Comparison of ENCODE assay signal across 8 cellular contexts in the genomic region with DNA sequence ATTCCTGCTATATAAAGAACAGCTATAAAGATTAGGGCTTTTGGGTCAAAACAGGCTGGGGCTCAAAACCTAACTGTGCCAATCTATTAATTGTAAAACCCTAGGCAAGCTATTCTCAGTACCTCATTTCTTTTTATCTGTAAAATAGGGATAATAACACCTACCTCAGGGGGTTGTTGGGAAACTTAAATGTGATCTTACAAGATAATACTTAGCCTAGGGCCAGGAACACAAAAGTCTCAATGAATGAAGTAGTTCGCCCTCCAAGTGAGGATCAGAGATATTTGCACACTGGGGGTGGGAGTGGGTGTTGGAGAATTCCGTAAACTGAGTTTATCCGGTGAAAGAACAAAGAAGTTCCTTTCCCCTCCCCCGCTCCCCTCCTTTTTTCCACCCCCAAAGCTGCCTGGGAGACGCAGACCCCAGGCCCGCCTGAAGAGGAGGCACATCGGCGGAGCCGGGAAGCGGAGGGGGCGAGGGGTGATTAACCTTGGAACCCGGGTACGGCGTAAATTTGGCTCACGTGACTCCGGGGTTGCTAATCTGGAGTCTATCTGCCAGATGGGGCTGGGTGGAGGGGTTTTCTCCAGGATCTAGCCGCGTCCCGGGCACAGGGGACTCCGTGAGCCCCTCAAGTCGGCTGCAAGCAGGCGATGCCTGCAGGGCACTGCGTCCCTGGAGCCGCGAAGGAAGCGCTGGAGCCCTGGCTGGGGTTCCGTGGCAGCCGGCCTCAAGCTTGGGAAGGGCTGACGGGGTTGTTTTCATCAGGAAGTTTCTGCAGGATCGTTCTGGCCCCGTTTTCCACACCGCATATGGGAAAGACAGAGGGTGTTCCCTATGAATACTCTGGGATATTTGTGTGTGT. TPM values are rescaled to one million over a fixed set of nuclear protein-coding genes. Genes with fewer than 3 reads are reported as not detected.
A peak's percentile ranks its signal among the peaks of the same experiment; 100 is the strongest.
DNase-seq lines count a peak whose midpoint lies in the region; ATAC-seq, FAIRE-seq and TF ChIP-seq lines count a peak whose summit lies in the region.

No MANE protein-coding gene starts in this region.

- intact Hi-C loops in activated B cell treated with CpG ODN at 0.5 μM for 24 hours (cut with micrococcal nuclease), result loop anchor here (5.0 kb wide), 2 partner anchors 50 to 95 kb away; no protein-coding TSS in a partner anchor

- H3K4me1 ChIP-seq in HEK293 (ENCODE audit: control insufficient read depth, insufficient read depth, low read length), result peaks cover 8% of the 10 kb centered on the region
- peaks cover 0 to 3% of the 10 kb centered on the region in 2 donors for H3K4me1 ChIP-seq in small intestine (ENCODE audit: control insufficient read depth in 2 of 2, insufficient read depth in 1 of 2, low read depth in 1 of 2, low read length in 1 of 2)

- H3K27me3 Mint-ChIP-seq in activated B cell treated with CpG ODN at 0.5 μM for 24 hours, result peaks cover 11% of the 10 kb centered on the region

- H3K27me3 ChIP-seq in small intestine (ENCODE audit: control insufficient read depth in 2 of 2, insufficient read depth in 2 of 2, low read length in 2 of 2), result no peaks in the 10 kb centered on the region

- WGBS in small intestine, 3 donors, result 3% methylated on average over 31 to 32 of the region's 32 CpGs

- no peaks in the 10 kb centered on the region for H3K9me3 Mint-ChIP-seq in activated B cell treated with CpG ODN at 0.5 μM for 24 hours

- no peaks in the 10 kb centered on the region for H3K36me3 Mint-ChIP-seq in activated B cell treated with CpG ODN at 0.5 μM for 24 hours (ENCODE audit: low read depth)

- POLR2A ChIA-PET in HEK293 (lab: Yijun Ruan, JAX), result no interaction called here
- POLR2A ChIA-PET in activated B cell treated with CpG ODN at 0.5 μM for 24 hours (lab: Charles Lee), result no interaction called here

- no peak overlapping the region for H3K27ac Mint-ChIP-seq in activated B cell treated with CpG ODN at 0.5 μM for 24 hours

- H3K4me3 ChIP-seq in HEK293 (ENCODE audit: low read depth, low read length), result no peak overlapping the region
- peak overlapping the region; percentile 71 for H3K4me3 ChIP-seq in iPS-18c (ENCODE audit: insufficient read depth, low read depth, low read length)
- H3K4me3 ChIP-seq in small intestine (ENCODE audit: low read depth in 1 of 2, low read length in 2 of 2), result peak overlapping the region in 1 of 2 donors; percentile 57

- ATAC-seq in activated B cell treated with CpG ODN at 0.5 μM for 24 hours (ENCODE audit: low read depth), result no peak
- ATAC-seq in HG02763 (IDR thresholded peaks at IDR 0.05; ENCODE audit: unreplicated experiment), result no peak

- H3K9me3 ChIP-seq in HEK293 (ENCODE audit: control insufficient read depth, insufficient read depth, low read depth, low read length) (no peaks in the 10 kb centered on the region), iPS-18c (ENCODE audit: control insufficient read depth, insufficient read depth, low read length) (peaks cover 2% of the 10 kb centered on the region), small intestine (ENCODE audit: control insufficient read depth, low read depth) (no peaks in the 10 kb centered on the region)

- H3K4me3 Mint-ChIP-seq in activated B cell treated with CpG ODN at 0.5 μM for 24 hours, result peak overlapping the region; percentile 78

- peaks cover 24% of the 10 kb centered on the region for H3K4me1 Mint-ChIP-seq in activated B cell treated with CpG ODN at 0.5 μM for 24 hours

- no peaks in the 10 kb centered on the region for H3K36me3 ChIP-seq in HEK293 (ENCODE audit: control insufficient read depth in 2 of 2, insufficient read depth in 1 of 2, low read length in 2 of 2)
- no peaks in the 10 kb centered on the region for H3K36me3 ChIP-seq in small intestine (ENCODE audit: control insufficient read depth in 2 of 2, insufficient read depth in 2 of 2, low read length in 2 of 2)

- no peak for FAIRE-seq in small intestine (lab: Jason Lieb, UNC)

- H3K27ac ChIP-seq in HEK293 (ENCODE audit: extremely low read depth, low read depth, low read length) (no peak overlapping the region; the same call in 1 of the 2 replicates), small intestine (ENCODE audit: low read depth in 1 of 2, low read length in 1 of 2) (no peak overlapping the region)

- DNase-seq in activated B cell treated with CpG ODN at 0.5 μM for 24 hours (no peak), small intestine (peak; percentile 27), HK-2 (ENCODE audit: unreplicated experiment) (no peak), NOMO-1 treated with DMSO at 0.1 percent for 48 hours (lab: John Stamatoyannopoulos, UW; ENCODE audit: unreplicated experiment) (no peak)
- DNase-seq in stimulated activated CD4-positive, alpha-beta T cell treated with anti-CD3 and anti-CD28 coated beads, Interleukin-12 subunit alpha, Interleukin-12 subunit beta, amount 100 ng/mL, for 4 hours, result no peak

- TF ChIP-seq CTCF in HEK293 (tag by site-specific recombination; IDR thresholded peaks at IDR 0.05) (no peak), activated B cell treated with CpG ODN at 0.5 μM for 24 hours (IDR thresholded peaks at IDR 0.05) (no peak)

- CTCF ChIA-PET in HEK293 (lab: Yijun Ruan, JAX) (interaction anchor here (0.5 to 1.8 kb wide), 6 partner anchors 9 to 595 kb away, joined by 3 to 7 read pairs (median 3); no protein-coding TSS in a partner anchor), activated B cell treated with CpG ODN at 0.5 μM for 24 hours (lab: Charles Lee) (no interaction called here)

TF ChIP-seq in HEK293, 187 proteins besides CTCF, POLR2A, EP300 and RAD21 (continues in another document):
- TF ChIP-seq ZNF433 (tag by site-specific recombination; IDR thresholded peaks at IDR 0.05; ENCODE audit: low read depth), result no peak
- no peak for TF ChIP-seq ZNF133 (tag by site-specific recombination; IDR thresholded peaks at IDR 0.05)
- no peak for TF ChIP-seq ZNF175 (tag by site-specific recombination; IDR thresholded peaks at IDR 0.05)
- TF ChIP-seq GLIS1 (tag by site-specific recombination; IDR thresholded peaks at IDR 0.05), result peak; percentile 16; the same call in 1 of the 2 replicates
- TF ChIP-seq ZNF146 (tag by site-specific recombination; IDR thresholded peaks at IDR 0.05), result no peak
- peak; percentile 30 for TF ChIP-seq SP2 (tag by site-specific recombination; IDR thresholded peaks at IDR 0.05)
- 0 out of 2 replicates have a peak, but pooled peaks have one; percentile 30 for TF ChIP-seq ZBTB48 (tag by site-specific recombination; IDR thresholded peaks at IDR 0.05)
- no peak for TF ChIP-seq ZNF2 (tag by site-specific recombination; IDR thresholded peaks at IDR 0.05)
- peak; percentile 94 for TF ChIP-seq ZBTB20 (tag by site-specific recombination; IDR thresholded peaks at IDR 0.05)
- TF ChIP-seq, protein P1, sequence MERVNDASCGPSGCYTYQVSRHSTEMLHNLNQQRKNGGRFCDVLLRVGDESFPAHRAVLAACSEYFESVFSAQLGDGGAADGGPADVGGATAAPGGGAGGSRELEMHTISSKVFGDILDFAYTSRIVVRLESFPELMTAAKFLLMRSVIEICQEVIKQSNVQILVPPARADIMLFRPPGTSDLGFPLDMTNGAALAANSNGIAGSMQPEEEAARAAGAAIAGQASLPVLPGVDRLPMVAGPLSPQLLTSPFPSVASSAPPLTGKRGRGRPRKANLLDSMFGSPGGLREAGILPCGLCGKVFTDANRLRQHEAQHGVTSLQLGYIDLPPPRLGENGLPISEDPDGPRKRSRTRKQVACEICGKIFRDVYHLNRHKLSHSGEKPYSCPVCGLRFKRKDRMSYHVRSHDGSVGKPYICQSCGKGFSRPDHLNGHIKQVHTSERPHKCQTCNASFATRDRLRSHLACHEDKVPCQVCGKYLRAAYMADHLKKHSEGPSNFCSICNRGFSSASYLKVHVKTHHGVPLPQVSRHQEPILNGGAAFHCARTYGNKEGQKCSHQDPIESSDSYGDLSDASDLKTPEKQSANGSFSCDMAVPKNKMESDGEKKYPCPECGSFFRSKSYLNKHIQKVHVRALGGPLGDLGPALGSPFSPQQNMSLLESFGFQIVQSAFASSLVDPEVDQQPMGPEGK (tag by site-specific recombination; IDR thresholded peaks at IDR 0.05), result peak; percentile 18; the same call in 1 of the 2 replicates
- TF ChIP-seq EGR2 (tag by site-specific recombination; IDR thresholded peaks at IDR 0.05; ENCODE audit: low read depth), result peak; percentile 91
- TF ChIP-seq, protein P2, sequence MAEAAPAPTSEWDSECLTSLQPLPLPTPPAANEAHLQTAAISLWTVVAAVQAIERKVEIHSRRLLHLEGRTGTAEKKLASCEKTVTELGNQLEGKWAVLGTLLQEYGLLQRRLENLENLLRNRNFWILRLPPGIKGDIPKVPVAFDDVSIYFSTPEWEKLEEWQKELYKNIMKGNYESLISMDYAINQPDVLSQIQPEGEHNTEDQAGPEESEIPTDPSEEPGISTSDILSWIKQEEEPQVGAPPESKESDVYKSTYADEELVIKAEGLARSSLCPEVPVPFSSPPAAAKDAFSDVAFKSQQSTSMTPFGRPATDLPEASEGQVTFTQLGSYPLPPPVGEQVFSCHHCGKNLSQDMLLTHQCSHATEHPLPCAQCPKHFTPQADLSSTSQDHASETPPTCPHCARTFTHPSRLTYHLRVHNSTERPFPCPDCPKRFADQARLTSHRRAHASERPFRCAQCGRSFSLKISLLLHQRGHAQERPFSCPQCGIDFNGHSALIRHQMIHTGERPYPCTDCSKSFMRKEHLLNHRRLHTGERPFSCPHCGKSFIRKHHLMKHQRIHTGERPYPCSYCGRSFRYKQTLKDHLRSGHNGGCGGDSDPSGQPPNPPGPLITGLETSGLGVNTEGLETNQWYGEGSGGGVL (tag by site-specific recombination; IDR thresholded peaks at IDR 0.05), result peak; percentile 61
- TF ChIP-seq, protein P3, sequence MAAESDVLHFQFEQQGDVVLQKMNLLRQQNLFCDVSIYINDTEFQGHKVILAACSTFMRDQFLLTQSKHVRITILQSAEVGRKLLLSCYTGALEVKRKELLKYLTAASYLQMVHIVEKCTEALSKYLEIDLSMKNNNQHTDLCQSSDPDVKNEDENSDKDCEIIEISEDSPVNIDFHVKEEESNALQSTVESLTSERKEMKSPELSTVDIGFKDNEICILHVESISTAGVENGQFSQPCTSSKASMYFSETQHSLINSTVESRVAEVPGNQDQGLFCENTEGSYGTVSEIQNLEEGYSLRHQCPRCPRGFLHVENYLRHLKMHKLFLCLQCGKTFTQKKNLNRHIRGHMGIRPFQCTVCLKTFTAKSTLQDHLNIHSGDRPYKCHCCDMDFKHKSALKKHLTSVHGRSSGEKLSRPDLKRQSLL (tag by site-specific recombination; IDR thresholded peaks at IDR 0.05), result peak; percentile 86
- TF ChIP-seq RBAK (tag by site-specific recombination; IDR thresholded peaks at IDR 0.05), result no peak
- no peak for TF ChIP-seq ZNF155 (tag by site-specific recombination; IDR thresholded peaks at IDR 0.05)
- peak; percentile 42; the same call in 1 of the 2 replicates for TF ChIP-seq ZBTB8A (tag by site-specific recombination; IDR thresholded peaks at IDR 0.05)
- TF ChIP-seq YY2 (tag by site-specific recombination; IDR thresholded peaks at IDR 0.05), result no peak
- TF ChIP-seq ZFHX2 (tag by site-specific recombination; conservative IDR thresholded peaks at IDR 0.05), result peak; percentile 91

RNA-seq across cellular contexts. Expression of a gene that starts 1.3 kb away (rescaled TPM):
- 0.93 and 1.4 TPM in 2 replicates for total RNA-seq in activated B cell treated with CpG ODN at 0.5 μM for 24 hours
- 10 to 100 TPM in 1 of 3 donors, under 1 TPM in 2; 0.67 to 24.2 (median 0.81) TPM for polyA plus RNA-seq in small intestine
